Comparison of ENCODE assay signal across 8 cellular contexts in genomic region chr5:176535101-176535654, GRCh38. TPM values are rescaled to one million over a fixed set of nuclear protein-coding genes. Genes with fewer than 3 reads are reported as not detected.
DNase-seq lines count a peak whose midpoint lies in the region; ATAC-seq lines count a peak whose summit lies in the region.

No MANE protein-coding gene starts in this region.

- H3K36me3 ChIP-seq in CD8-positive, alpha-beta memory T cell (ENCODE audit: insufficient read depth, low read length): peaks cover 12% of the 10 kb centered on the region
- H3K36me3 ChIP-seq in KOPT-K1 (ENCODE audit: insufficient read depth, low read length): peaks cover 29% of the 10 kb centered on the region

- intact Hi-C loops in activated T-helper 2 cell treated with anti-CD3 and anti-CD28 coated beads, Interferon-gamma antibody, Interleukin-2, Interleukin-4, amounts not matched to agents 10 μg/mL and 5 μg/mL and 100 μg/mL, durations not matched to agents 14 hours and 24 hours and 36 hours (cut with micrococcal nuclease): loop anchor here (5.0 kb wide), 2 partner anchors 173 to 472 kb away; partner anchors contain the start of genes KIAA1191 and UIMC1

- peak overlapping the region; percentile 92 to 100 (median 98) for H3K27ac Mint-ChIP-seq in CD8-positive, alpha-beta memory T cell
- H3K27ac Mint-ChIP-seq in activated T-helper 2 cell treated with anti-CD3 and anti-CD28 coated beads, Interferon-gamma antibody, Interleukin-2, Interleukin-4, amounts not matched to agents 10 μg/mL and 5 μg/mL and 100 μg/mL, durations not matched to agents 14 hours and 24 hours and 36 hours: peak overlapping the region; percentile 96

- peaks cover 4 to 54% (median 10%) of the 10 kb centered on the region in 3 donors for H3K36me3 Mint-ChIP-seq in CD8-positive, alpha-beta memory T cell
- peaks cover 25% of the 10 kb centered on the region for H3K36me3 Mint-ChIP-seq in activated T-helper 2 cell treated with anti-CD3 and anti-CD28 coated beads, Interferon-gamma antibody, Interleukin-2, Interleukin-4, amounts not matched to agents 10 μg/mL and 5 μg/mL and 100 μg/mL, durations not matched to agents 14 hours and 24 hours and 36 hours (ENCODE audit: low read depth)

- CTCF ChIA-PET in CD8-positive, alpha-beta memory T cell (lab: Charles Lee): interaction anchor here (1.0 to 8.4 kb wide), 6 partner anchors 7 to 87 kb away, joined by 3 to 90 read pairs (median 4); partner anchors contain the start of gene FAF2

- H3K27ac ChIP-seq in CD8-positive, alpha-beta memory T cell (ENCODE audit: low read depth, low read length): peak overlapping the region; percentile 100
- H3K27ac ChIP-seq in KOPT-K1 (ENCODE audit: low read depth, low read length, poor library complexity, severe bottlenecking) (peak overlapping the region; percentile 95), skin epidermis (peak overlapping the region; percentile 32 to 100 (median 97))

- ATAC-seq in HG02885 (IDR thresholded peaks at IDR 0.05; ENCODE audit: poor library complexity, unreplicated experiment) (no peak), HG03025 (IDR thresholded peaks at IDR 0.05; ENCODE audit: low FRiP score, unreplicated experiment) (no peak), HG03095 (IDR thresholded peaks at IDR 0.05; ENCODE audit: unreplicated experiment) (no peak)

- H3K4me1 Mint-ChIP-seq in CD8-positive, alpha-beta memory T cell: peaks cover 54 to 73% (median 62%) of the 10 kb centered on the region in 3 donors
- H3K4me1 Mint-ChIP-seq in activated T-helper 2 cell treated with anti-CD3 and anti-CD28 coated beads, Interferon-gamma antibody, Interleukin-2, Interleukin-4, amounts not matched to agents 10 μg/mL and 5 μg/mL and 100 μg/mL, durations not matched to agents 14 hours and 24 hours and 36 hours (ENCODE audit: low read depth): peaks cover 43% of the 10 kb centered on the region

- peaks cover 76% of the 10 kb centered on the region for H3K4me1 ChIP-seq in CD8-positive, alpha-beta memory T cell (ENCODE audit: insufficient read depth, low read length)

- no peaks in the 10 kb centered on the region for H3K27me3 ChIP-seq in CD8-positive, alpha-beta memory T cell (ENCODE audit: insufficient read depth, low read length, poor library complexity, severe bottlenecking)

- no peaks in the 10 kb centered on the region for H3K9me3 Mint-ChIP-seq in CD8-positive, alpha-beta memory T cell
- H3K9me3 Mint-ChIP-seq in activated T-helper 2 cell treated with anti-CD3 and anti-CD28 coated beads, Interferon-gamma antibody, Interleukin-2, Interleukin-4, amounts not matched to agents 10 μg/mL and 5 μg/mL and 100 μg/mL, durations not matched to agents 14 hours and 24 hours and 36 hours: no peaks in the 10 kb centered on the region

- peak; percentile 30 to 70 (median 50) for DNase-seq in CD8-positive, alpha-beta memory T cell
- no peak for DNase-seq in activated T-helper 2 cell treated with anti-CD3 and anti-CD28 coated beads, Interferon-gamma antibody, Interleukin-2, Interleukin-4, amounts not matched to agents 10 μg/mL and 5 μg/mL and 100 μg/mL, durations not matched to agents 14 hours and 24 hours and 36 hours (ENCODE audit: low spot score)

- no peaks in the 10 kb centered on the region for H3K9me3 ChIP-seq in CD8-positive, alpha-beta memory T cell (ENCODE audit: low read length)
- peaks cover 16% of the 10 kb centered on the region for H3K9me3 ChIP-seq in KOPT-K1 (ENCODE audit: insufficient read depth, low read length, poor library complexity, severe bottlenecking)

- POLR2A ChIA-PET in CD8-positive, alpha-beta memory T cell (lab: Charles Lee): interaction anchor here (0.9 to 4.0 kb wide), 10 partner anchors 9 to 173 kb away, joined by 3 to 50 read pairs (median 4); partner anchors contain the start of genes CLTB, FAF2, HIGD2A and KIAA1191

- H3K4me3 ChIP-seq in CD8-positive, alpha-beta memory T cell (ENCODE audit: low read length): peak overlapping the region; percentile 99
- peak overlapping the region; percentile 68 for H3K4me3 ChIP-seq in iPS-11a (ENCODE audit: low read depth, low read length)
- peak overlapping the region; percentile 46 to 95 (median 87) for H3K4me3 ChIP-seq in skin epidermis

- peak overlapping the region; percentile 98 to 100 (median 99) for H3K4me3 Mint-ChIP-seq in CD8-positive, alpha-beta memory T cell
- peak overlapping the region; percentile 98 for H3K4me3 Mint-ChIP-seq in activated T-helper 2 cell treated with anti-CD3 and anti-CD28 coated beads, Interferon-gamma antibody, Interleukin-2, Interleukin-4, amounts not matched to agents 10 μg/mL and 5 μg/mL and 100 μg/mL, durations not matched to agents 14 hours and 24 hours and 36 hours (ENCODE audit: low read depth)

- peaks cover 0 to 11% of the 10 kb centered on the region in 2 donors for H3K27me3 Mint-ChIP-seq in CD8-positive, alpha-beta memory T cell
- H3K27me3 Mint-ChIP-seq in activated T-helper 2 cell treated with anti-CD3 and anti-CD28 coated beads, Interferon-gamma antibody, Interleukin-2, Interleukin-4, amounts not matched to agents 10 μg/mL and 5 μg/mL and 100 μg/mL, durations not matched to agents 14 hours and 24 hours and 36 hours (ENCODE audit: low read depth): no peaks in the 10 kb centered on the region

RNA-seq across cellular contexts. Expression of gene RNF44, which starts 2.0 kb away (rescaled TPM):
- 10 to 100 TPM; 54.6 to 56.8 TPM for total RNA-seq in CD8-positive, alpha-beta memory T cell
- 4.3 TPM for polyA plus RNA-seq in CD8-positive, alpha-beta memory T cell
- total RNA-seq in activated T-helper 2 cell treated with anti-CD3 and anti-CD28 coated beads, Interferon-gamma antibody, Interleukin-2, Interleukin-4, amounts not matched to agents 10 μg/mL and 5 μg/mL and 100 μg/mL, durations not matched to agents 14 hours and 24 hours and 36 hours: 64.7 and 70.3 TPM in 2 replicates

RNA-seq across cellular contexts. Expression of gene CDHR2, which starts 14.0 kb away (rescaled TPM):
- 1 to 10 TPM in 1 of 2 experiments, under 1 TPM in 1; 0.49 to 1.1 TPM for total RNA-seq in CD8-positive, alpha-beta memory T cell
- not detected for polyA plus RNA-seq in CD8-positive, alpha-beta memory T cell
- total RNA-seq in activated T-helper 2 cell treated with anti-CD3 and anti-CD28 coated beads, Interferon-gamma antibody, Interleukin-2, Interleukin-4, amounts not matched to agents 10 μg/mL and 5 μg/mL and 100 μg/mL, durations not matched to agents 14 hours and 24 hours and 36 hours: 0.30 and 0.64 TPM in 2 replicates
